8 cellular contexts compared by ENCODE assay signal in the genomic region with DNA sequence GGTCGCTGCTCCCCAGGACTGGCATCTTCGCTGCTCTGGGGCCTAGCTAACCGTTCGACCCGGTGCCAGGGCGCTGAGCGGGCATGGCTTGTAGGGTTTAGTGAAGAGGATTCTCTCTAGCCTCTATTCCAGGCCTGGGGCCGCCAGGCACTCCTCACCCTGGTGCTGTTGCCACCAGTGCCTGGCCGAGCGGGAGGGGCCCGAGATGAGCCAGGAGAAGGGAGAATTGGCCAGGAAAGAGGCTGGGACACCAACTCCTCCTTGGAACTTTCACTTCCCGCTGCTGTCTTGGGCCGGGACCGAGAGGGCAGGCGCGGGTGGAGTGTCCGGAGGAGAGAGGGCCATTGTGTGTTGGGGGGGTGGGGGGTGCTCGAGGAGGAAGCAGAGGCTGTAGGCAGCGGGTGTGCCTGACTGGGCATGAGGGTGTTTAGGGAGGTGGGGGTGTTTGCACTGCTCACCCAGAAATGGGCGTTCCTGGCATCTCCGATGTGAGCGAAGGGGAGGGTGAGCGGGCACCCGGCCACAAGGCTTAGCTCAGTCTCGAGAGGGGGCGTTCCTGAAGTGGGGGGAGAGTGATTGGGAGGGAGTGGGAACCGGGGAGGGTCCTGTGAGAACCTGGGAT. TPM values are rescaled to one million over a fixed set of nuclear protein-coding genes. Genes with fewer than 3 reads are reported as not detected.
DNase-seq lines count a peak whose midpoint lies in the region; ATAC-seq and TF ChIP-seq lines count a peak whose summit lies in the region.

No MANE protein-coding gene starts in this region.

- no peaks in the 10 kb centered on the region for H3K9me2 ChIP-seq in GM23248 (ENCODE audit: insufficient read depth)

- no peak for TF ChIP-seq CTCF in epithelial cell of proximal tubule (conservative IDR thresholded peaks at IDR 0.05; ENCODE audit: low read depth, low read length)

- peak overlapping the region; percentile 84 to 95 (median 89) for H3K4me3 ChIP-seq in BLaER1 treated with 17β-estradiol and CSF1 and Interleukin-3, amounts not matched to agents 10 nM and 100 nM
- H3K4me3 ChIP-seq in GM23248 (peak overlapping the region; percentile 74), epithelial cell of proximal tubule (ENCODE audit: low read depth, low read length) (peak overlapping the region; percentile 57), muscle layer of colon (ENCODE audit: low read depth in 1 of 2, low read length in 2 of 2) (peak overlapping the region; percentile 59 to 93), thymus (ENCODE audit: low read length) (peak overlapping the region; percentile 60)

- no peaks in the 10 kb centered on the region for H3K9me3 ChIP-seq in BLaER1 treated with 17β-estradiol and CSF1 and Interleukin-3, amounts not matched to agents 10 nM and 100 nM (replicated peaks in 1 of 11)
- no peaks in the 10 kb centered on the region for H3K9me3 ChIP-seq in GM23248 (ENCODE audit: low read depth)
- no peaks in the 10 kb centered on the region for H3K9me3 ChIP-seq in muscle layer of colon (ENCODE audit: low read length)
- H3K9me3 ChIP-seq in thymus (ENCODE audit: control insufficient read depth): no peaks in the 10 kb centered on the region

- peaks cover 33 to 48% (median 39%) of the 10 kb centered on the region in 10 experiments for H3K4me1 ChIP-seq in BLaER1 treated with 17β-estradiol and CSF1 and Interleukin-3, amounts not matched to agents 10 nM and 100 nM
- H3K4me1 ChIP-seq in GM23248 (ENCODE audit: insufficient read depth) (peaks cover 9% of the 10 kb centered on the region), muscle layer of colon (ENCODE audit: insufficient read depth, low read length) (peaks cover 17% of the 10 kb centered on the region), thymus (ENCODE audit: control insufficient read depth, insufficient read depth, low read length) (peaks cover 16% of the 10 kb centered on the region)

- H3K36me3 ChIP-seq in BLaER1 treated with 17β-estradiol and CSF1 and Interleukin-3, amounts not matched to agents 10 nM and 100 nM: peaks cover 17 to 38% (median 33%) of the 10 kb centered on the region in 11 experiments
- no peaks in the 10 kb centered on the region for H3K36me3 ChIP-seq in GM23248 (ENCODE audit: low read depth)
- peaks cover 4% of the 10 kb centered on the region for H3K36me3 ChIP-seq in muscle layer of colon (ENCODE audit: insufficient read depth, low read length)
- no peaks in the 10 kb centered on the region for H3K36me3 ChIP-seq in thymus (ENCODE audit: control insufficient read depth, insufficient read depth)

- DNase-seq in GM23248 (peak; percentile 69), NCI-H526 treated with DMSO at 0.1 percent for 48 hours (lab: John Stamatoyannopoulos, UW) (peak; percentile 65), activated T-cell treated with anti-CD3 and anti-CD28 coated beads for 1 hour (ENCODE audit: low read depth) (peak; percentile 26), epithelial cell of proximal tubule (ENCODE audit: low read depth) (no peak)

- no peaks in the 10 kb centered on the region for H3K27me3 ChIP-seq in BLaER1 treated with 17β-estradiol and CSF1 and Interleukin-3, amounts not matched to agents 10 nM and 100 nM
- H3K27me3 ChIP-seq in GM23248 (replicated peaks; ENCODE audit: insufficient read depth) (no peaks in the 10 kb centered on the region), muscle layer of colon (ENCODE audit: control insufficient read depth in 1 of 2, insufficient read depth in 2 of 2, low read length in 2 of 2) (no peaks in the 10 kb centered on the region), thymus (ENCODE audit: control insufficient read depth, insufficient read depth) (peaks cover 29% of the 10 kb centered on the region)

- in situ Hi-C loops in GM23248 (cut with MboI): no loop called here

- H3K9ac ChIP-seq in BLaER1 treated with 17β-estradiol and CSF1 and Interleukin-3, amounts not matched to agents 10 nM and 100 nM: peak overlapping the region; percentile 79 to 89 (median 85)
- H3K9ac ChIP-seq in GM23248 (peak overlapping the region; percentile 75), muscle layer of colon (ENCODE audit: low read length) (peak overlapping the region; percentile 61)

- ATAC-seq in GM18907 (IDR thresholded peaks at IDR 0.05; ENCODE audit: unreplicated experiment): no peak

- peak overlapping the region; percentile 92 to 100 (median 100) for H3K4me2 ChIP-seq in BLaER1 treated with 17β-estradiol and CSF1 and Interleukin-3, amounts not matched to agents 10 nM and 100 nM
- peak overlapping the region; percentile 84 for H3K4me2 ChIP-seq in GM23248 (ENCODE audit: unreplicated experiment)

- peaks cover 0 to 53% (median 23%) of the 10 kb centered on the region in 11 experiments; a peak in 18 of 22 replicates for H4K20me1 ChIP-seq in BLaER1 treated with 17β-estradiol and CSF1 and Interleukin-3, amounts not matched to agents 10 nM and 100 nM
- H4K20me1 ChIP-seq in GM23248 (ENCODE audit: insufficient read depth): no peaks in the 10 kb centered on the region

- H3K27ac ChIP-seq in BLaER1 treated with 17β-estradiol and CSF1 and Interleukin-3, amounts not matched to agents 10 nM and 100 nM: peak overlapping the region; percentile 32 to 79 (median 71); a peak in 21 of 22 replicates
- H3K27ac ChIP-seq in GM23248 (no peak overlapping the region), muscle layer of colon (ENCODE audit: low read depth, low read length) (peak overlapping the region; percentile 62), thymus (ENCODE audit: low read depth) (no peak overlapping the region)

- WGBS in GM23248 (ENCODE audit: low coverage in 1 of 2, low lambda C conversion rate in 2 of 2, missing lambda C conversion rate in 2 of 2), 2 experiments: 0 to 1% methylated on average over 19 to 26 of the region's 27 CpGs
- WGBS in thymus: 2% methylated on average over 27 of the region's 27 CpGs

- H3K79me2 ChIP-seq in GM23248 (ENCODE audit: insufficient read depth): no peaks in the 10 kb centered on the region

- H2AFZ ChIP-seq in GM23248: peak overlapping the region; percentile 70

- H3F3A ChIP-seq in GM23248 (ENCODE audit: insufficient read depth): peaks cover 10% of the 10 kb centered on the region

RNA-seq across cellular contexts. Expression of gene ADAM15, which starts 0.8 kb away (rescaled TPM):
- 85.6 and 109 TPM in 2 replicates for total RNA-seq in GM23248 (2014; rRNA removed; shearing (Covaris generic))
- 73.0 and 80.4 TPM in 2 replicates for polyA plus RNA-seq in GM23248 (2016; fragmentation: Nextera tagmentation; extraction: Ambion mirVana)
- total RNA-seq in epithelial cell of proximal tubule: 164 and 266 TPM in 2 replicates
- 91.5 TPM for polyA plus RNA-seq in thymus

RNA-seq across cellular contexts. Expression of gene EFNA4, which starts 11.7 kb away (rescaled TPM):
- total RNA-seq in GM23248 (2014; rRNA removed; shearing (Covaris generic)): 2.4 and 5.5 TPM in 2 replicates
- 4.4 and 4.6 TPM in 2 replicates for polyA plus RNA-seq in GM23248 (2016; fragmentation: Nextera tagmentation; extraction: Ambion mirVana)
- 10.8 and 24.9 TPM in 2 replicates for total RNA-seq in epithelial cell of proximal tubule
- polyA plus RNA-seq in thymus: 7.4 TPM

RNA-seq across cellular contexts. Expression of gene DCST1, which starts 18.3 kb away (rescaled TPM):
- not detected in 2 replicates for total RNA-seq in GM23248 (2014; rRNA removed; shearing (Covaris generic))
- not detected in 2 replicates for polyA plus RNA-seq in GM23248 (2016; fragmentation: Nextera tagmentation; extraction: Ambion mirVana)
- not detected in 2 replicates for total RNA-seq in epithelial cell of proximal tubule
- polyA plus RNA-seq in thymus: not detected

RNA-seq across cellular contexts. Expression of gene DCST2, which starts 18.3 kb away (rescaled TPM):
- total RNA-seq in GM23248 (2014; rRNA removed; shearing (Covaris generic)): not detected in 2 replicates
- polyA plus RNA-seq in GM23248 (2016; fragmentation: Nextera tagmentation; extraction: Ambion mirVana) (0.14 and 0.16 TPM in 2 replicates), thymus (7.8 TPM)
- 0.12 TPM in 1 of 2 replicates, not detected in the other for total RNA-seq in epithelial cell of proximal tubule

RNA-seq across cellular contexts. Expression of gene EFNA3, which starts 26.7 kb away (rescaled TPM):
- 1.4 and 3.0 TPM in 2 replicates for total RNA-seq in GM23248 (2014; rRNA removed; shearing (Covaris generic))
- polyA plus RNA-seq in GM23248 (2016; fragmentation: Nextera tagmentation; extraction: Ambion mirVana): 2.5 and 2.7 TPM in 2 replicates
- total RNA-seq in epithelial cell of proximal tubule: 1.7 and 2.8 TPM in 2 replicates
- 3.4 TPM for polyA plus RNA-seq in thymus

Comparison
In these comparisons a context has a peak if more than half of its experiments do, and no peak if none do; other contexts are left out.
1. H3K27ac ChIP-seq: peak in BLaER1 treated with 17β-estradiol and CSF1 and Interleukin-3, amounts not matched to agents 10 nM and 100 nM (11 of 11) and muscle layer of colon (single experiment); none in GM23248 (single experiment) and thymus (single experiment).
2. Peak in every context shown above with its lines, with median percentiles within 50 percentile points of each other: H3K4me3 ChIP-seq and H3K9ac ChIP-seq.